In the genomic region with DNA sequence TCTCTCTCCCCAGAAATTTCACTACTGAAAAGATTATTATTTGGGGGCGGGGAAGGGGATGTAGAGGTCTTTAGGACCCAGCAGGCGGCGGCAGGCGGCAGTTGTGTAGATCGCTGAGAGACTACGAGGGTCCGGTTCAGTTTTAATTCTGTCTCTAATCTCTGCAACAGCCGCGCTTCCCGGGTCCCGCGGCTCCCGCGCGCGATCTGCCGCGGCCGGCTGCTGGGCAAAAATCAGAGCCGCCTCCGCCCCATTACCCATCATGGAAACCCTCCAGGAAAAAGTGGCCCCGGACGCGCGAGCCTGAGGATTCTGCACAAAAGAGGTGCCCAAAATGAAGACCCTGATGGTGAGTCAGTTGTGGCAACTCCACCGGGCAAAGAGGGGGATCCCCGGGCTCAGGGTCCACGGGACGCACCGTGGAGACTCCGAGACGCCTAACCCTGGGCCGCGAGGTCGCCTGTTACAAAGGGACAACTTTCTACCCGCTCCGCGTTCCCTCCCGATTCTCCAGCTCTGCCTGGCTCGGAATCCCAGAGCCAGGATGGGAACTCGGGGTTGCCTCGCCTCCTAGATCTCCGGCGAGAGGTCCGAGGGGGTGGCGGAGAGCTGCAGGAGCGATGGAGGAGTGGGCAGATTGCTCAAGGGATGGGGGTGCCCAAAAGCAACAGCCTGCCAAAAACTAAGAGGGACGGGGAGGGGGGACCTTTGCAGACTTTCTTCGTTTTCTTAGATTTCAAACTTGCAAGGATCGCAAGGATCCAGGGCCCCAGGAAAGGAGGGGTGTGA, we compare ENCODE assay signal across 8 cellular contexts. TPM values are rescaled to one million over a fixed set of nuclear protein-coding genes. Genes with fewer than 3 reads are reported as not detected.
DNase-seq lines count a peak whose midpoint lies in the region; ATAC-seq, FAIRE-seq and TF ChIP-seq lines count a peak whose summit lies in the region.

A gene (plus strand): TSS at position 139 of the 789 bp plus-strand sequence.

- no peak within 1 kb of the TSS for H3K9ac ChIP-seq in kidney (ENCODE audit: low read length in 2 of 2)

- H3K27me3 Mint-ChIP-seq in stimulated activated naive CD8-positive, alpha-beta T cell treated with anti-CD3 and anti-CD28 coated beads, Interleukin-15, amount 100 ng/mL, for 72 hours: peaks cover 59% of the 10 kb centered on the region

- H3K27me3 ChIP-seq in brain microvascular endothelial cell (replicated peaks): peaks cover 38% of the 10 kb centered on the region

- no peak for TF ChIP-seq CTCF in GM13977 (IDR thresholded peaks at IDR 0.05; ENCODE audit: extremely low read depth, insufficient read depth, missing control alignments)
- no peak for TF ChIP-seq CTCF in brain microvascular endothelial cell (IDR thresholded peaks at IDR 0.05; ENCODE audit: low read depth, low read length, missing control alignments)
- no peak for TF ChIP-seq CTCF in kidney (IDR thresholded peaks at IDR 0.05; ENCODE audit: borderline replicate concordance, extremely low read depth, insufficient read depth)

- no peaks in the 10 kb centered on the region for H3K9me3 ChIP-seq in kidney (ENCODE audit: control insufficient read depth in 1 of 2, low read length in 2 of 2)

- H3K9me3 Mint-ChIP-seq in stimulated activated naive CD8-positive, alpha-beta T cell treated with anti-CD3 and anti-CD28 coated beads, Interleukin-15, amount 100 ng/mL, for 72 hours: no peaks in the 10 kb centered on the region

- ATAC-seq in stimulated activated naive CD8-positive, alpha-beta T cell treated with anti-CD3 and anti-CD28 coated beads, Interleukin-15, amount 100 ng/mL, for 72 hours: peak; percentile 30
- no peak for ATAC-seq in GM18519 (IDR thresholded peaks at IDR 0.05; ENCODE audit: low FRiP score, unreplicated experiment)

- peak; percentile 37 for DNase-seq in GM13977 (ENCODE audit: low spot score)
- DNase-seq in NCI-H446 (lab: John Stamatoyannopoulos, UW): peak; percentile 43 to 71
- no peak for DNase-seq in brain microvascular endothelial cell
- peak; percentile 71 for DNase-seq in kidney
- peak; percentile 10 to 12 for DNase-seq in stimulated activated naive CD8-positive, alpha-beta T cell treated with anti-CD3 and anti-CD28 coated beads, Interleukin-15, amount 100 ng/mL, for 72 hours
- no peak for DNase-seq in RCC 7860 (ENCODE audit: low spot score)
- no peak for DNase-seq in AML-193 (lab: John Stamatoyannopoulos, UW)

- H3K27ac Mint-ChIP-seq in stimulated activated naive CD8-positive, alpha-beta T cell treated with anti-CD3 and anti-CD28 coated beads, Interleukin-15, amount 100 ng/mL, for 72 hours: peak within 1 kb of the TSS in 1 of 2 donors; percentile 55

- intact Hi-C loops in kidney (cut with DNase I): no loop called here

- H3K36me3 ChIP-seq in brain microvascular endothelial cell (replicated peaks): no peaks in the 10 kb centered on the region
- H3K36me3 ChIP-seq in kidney (ENCODE audit: control insufficient read depth in 1 of 2, insufficient read depth in 2 of 2, low read length in 2 of 2): no peaks in the 10 kb centered on the region

- FAIRE-seq in kidney (lab: Jason Lieb, UNC): no peak
- no peak for FAIRE-seq in RCC 7860 (lab: Jason Lieb, UNC)

- H3K4me3 ChIP-seq in brain microvascular endothelial cell (ENCODE audit: low read depth, low read length): peak within 1 kb of the TSS; percentile 56
- peak within 1 kb of the TSS; percentile 47 to 51 for H3K4me3 ChIP-seq in kidney (ENCODE audit: low read length in 2 of 2)

- peak within 1 kb of the TSS; percentile 85 to 88 for H3K4me3 Mint-ChIP-seq in stimulated activated naive CD8-positive, alpha-beta T cell treated with anti-CD3 and anti-CD28 coated beads, Interleukin-15, amount 100 ng/mL, for 72 hours

- H3K4me1 ChIP-seq in kidney (ENCODE audit: control insufficient read depth in 1 of 2, insufficient read depth in 1 of 2, low read depth in 1 of 2, low read length in 2 of 2): peaks cover 0 to 8% of the 10 kb centered on the region in 2 donors

- peaks cover 21% of the 10 kb centered on the region for H3K4me1 Mint-ChIP-seq in stimulated activated naive CD8-positive, alpha-beta T cell treated with anti-CD3 and anti-CD28 coated beads, Interleukin-15, amount 100 ng/mL, for 72 hours

- in situ Hi-C loops in GM13977 (cut with MboI; ENCODE audit: low pct_unique_long_range_greater_than_20kb, low sequenced_read_pairs, unreplicated experiment): no loop called here
- in situ Hi-C loops in brain microvascular endothelial cell (cut with HindIII; ENCODE audit: low pct_ligation_motif_present, low sequenced_read_pairs): no loop called here

- H3K27ac ChIP-seq in brain microvascular endothelial cell: no peak within 1 kb of the TSS
- no peak within 1 kb of the TSS for H3K27ac ChIP-seq in kidney (ENCODE audit: low read depth in 2 of 2, low read length in 2 of 2)

RNA-seq across cellular contexts. Expression of the gene that starts here (rescaled TPM):
- total RNA-seq in kidney: 0.50 TPM
- polyA plus RNA-seq in kidney (ENCODE audit: insufficient read depth, low read depth, low replicate concordance): 0.34 TPM

Comparison
In these comparisons a context has a peak if more than half of its experiments do, and no peak if none do; other contexts are left out.
1. Peak in DNase-seq and H3K4me3 ChIP-seq in kidney; RNA of the gene not detected or under 1 TPM.
2. DNase-seq: peak in GM13977 (single experiment), NCI-H446 (2 of 2) and stimulated activated naive CD8-positive, alpha-beta T cell treated with anti-CD3 and anti-CD28 coated beads, Interleukin-15, amount 100 ng/mL, for 72 hours (2 of 2); none in brain microvascular endothelial cell (single experiment), RCC 7860 (single experiment) and AML-193 (0 of 2).